ENCODE assay signal across 7 cellular contexts in the genomic region with DNA sequence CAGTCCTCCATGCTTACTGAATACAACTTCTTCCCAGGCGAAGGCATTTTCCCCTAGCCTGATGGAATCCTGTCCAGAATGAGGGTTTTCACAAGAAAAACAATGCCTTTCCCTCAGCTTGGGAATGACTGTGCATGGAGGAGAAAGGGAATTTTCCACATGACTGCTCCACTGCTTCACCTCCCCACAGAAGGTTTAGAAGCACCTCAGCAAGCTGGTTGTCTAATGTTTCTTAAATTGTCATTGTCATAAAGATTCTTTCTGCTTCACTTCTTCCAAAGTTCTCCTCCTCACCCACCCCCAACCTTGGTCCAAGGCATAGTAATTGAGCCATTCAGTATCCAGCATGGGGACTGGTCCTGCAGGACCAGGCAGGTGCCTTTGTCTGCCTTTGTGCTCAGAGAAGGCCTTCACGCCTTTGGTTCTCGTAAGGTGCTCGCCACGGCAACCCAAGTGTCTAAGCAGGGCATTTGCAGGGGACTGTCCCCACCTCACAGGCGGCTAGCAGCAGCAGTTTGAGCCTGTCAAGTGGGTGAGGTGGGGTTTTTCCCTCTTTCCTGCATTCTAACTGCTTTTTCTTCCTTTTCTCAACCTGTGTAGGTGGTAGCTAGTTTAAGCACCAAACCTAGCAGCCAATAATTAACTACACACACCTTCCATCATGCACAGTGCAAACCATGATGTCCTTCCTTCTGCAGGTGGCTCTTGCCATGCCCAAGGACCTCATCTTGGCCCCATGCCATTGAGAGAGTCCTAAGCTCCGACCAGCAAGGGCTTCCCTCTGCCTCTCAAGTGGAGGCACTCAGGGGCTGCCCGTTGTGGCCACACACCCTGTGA.
DNase-seq lines count a peak whose midpoint lies in the region; ATAC-seq and TF ChIP-seq lines count a peak whose summit lies in the region.

No MANE protein-coding gene starts in this region.

- no peak for TF ChIP-seq CTCF in OCI-LY7 (conservative IDR thresholded peaks at IDR 0.05; ENCODE audit: low read length)
- TF ChIP-seq CTCF in psoas muscle (IDR thresholded peaks at IDR 0.05), result no peak
- TF ChIP-seq CTCF in adrenal gland (IDR thresholded peaks at IDR 0.05), result no peak

- CTCF ChIA-PET in OCI-LY7 (lab: Charles Lee; ENCODE audit: unreplicated experiment), result interaction anchor here (0.8 kb wide), 1 partner anchor 31 kb away, joined by 3 read pairs; no protein-coding TSS in a partner anchor

- H3K36me3 ChIP-seq in OCI-LY7 (ENCODE audit: insufficient read depth, low read length), result peaks cover 6% of the 10 kb centered on the region; the same call in 1 of the 2 replicates
- H3K36me3 ChIP-seq in psoas muscle (ENCODE audit: insufficient read depth in 1 of 2, low read depth in 1 of 2), result no peaks in the 10 kb centered on the region
- no peaks in the 10 kb centered on the region for H3K36me3 ChIP-seq in adrenal gland (replicated peaks in 1 of 2)

- WGBS in psoas muscle, 3 donors, result 84 to 89% (median 84%) methylated on average over 8 of the region's 8 CpGs
- 80 to 90% (median 83%) methylated on average over 8 of the region's 8 CpGs for WGBS in adrenal gland, 4 donors

- H3K27me3 ChIP-seq in psoas muscle (ENCODE audit: insufficient read depth in 3 of 3, low read length in 2 of 3), result no peaks in the 10 kb centered on the region
- peaks cover 4% of the 10 kb centered on the region for H3K27me3 ChIP-seq in adrenal gland

- intact Hi-C loops in OCI-LY7 (cut with micrococcal nuclease; ENCODE audit: unreplicated experiment) (loop anchor here (5.0 kb wide), 1 partner anchor 652 kb away; no protein-coding TSS in a partner anchor), psoas muscle (cut with DNase I) (no loop called here), left cardiac atrium (cut with DNase I) (no loop called here), adrenal gland (cut with DNase I) (no loop called here)

- H3K79me2 ChIP-seq in OCI-LY7 (ENCODE audit: insufficient read depth, low read depth, low read length), result peaks cover 5% of the 10 kb centered on the region; the same call in 1 of the 2 replicates

- POLR2A ChIA-PET in OCI-LY7 (lab: Charles Lee), result interaction anchor here (0.8 to 2.1 kb wide), 4 partner anchors 10 to 66 kb away, joined by 4 to 9 read pairs (median 8); partner anchors contain the start of gene BCL2L11

- H3K4me1 ChIP-seq in OCI-LY7 (ENCODE audit: insufficient read depth, low read length, poor library complexity, severe bottlenecking) (peaks cover 92% of the 10 kb centered on the region), psoas muscle (no peaks in the 10 kb centered on the region), adrenal gland (replicated peaks in 1 of 2) (no peaks in the 10 kb centered on the region)

- H3K9me3 ChIP-seq in OCI-LY7 (ENCODE audit: low read length) (peaks cover 11% of the 10 kb centered on the region; the same call in 1 of the 2 replicates), psoas muscle (no peaks in the 10 kb centered on the region), adrenal gland (replicated peaks in 1 of 3) (no peaks in the 10 kb centered on the region)

- H3K27ac ChIP-seq in OCI-LY7 (ENCODE audit: low read depth, low read length, poor library complexity, severe bottlenecking), result peak overlapping the region; percentile 87
- no peak overlapping the region for H3K27ac ChIP-seq in psoas muscle
- H3K27ac ChIP-seq in adrenal gland, result no peak overlapping the region

- DNase-seq in OCI-LY7 (ENCODE audit: low spot score) (peak; percentile 40), psoas muscle (no peak), left cardiac atrium (no peak), adrenal gland (no peak)
- peak; percentile 79 for DNase-seq in stimulated activated CD4-positive, alpha-beta T cell treated with anti-CD3 and anti-CD28 coated beads, Interleukin-15, amount 100 ng/mL, for 24 hours

- no peaks in the 10 kb centered on the region for H3K9me2 ChIP-seq in OCI-LY7 (ENCODE audit: insufficient read depth, low read length)

- BruUV-seq in OCI-LY7 (replicated peaks; lab: Mats Ljungman, UMichigan), result no TSS peak

- H4K20me1 ChIP-seq in OCI-LY7 (ENCODE audit: insufficient read depth, low read length), result no peaks in the 10 kb centered on the region

- peak overlapping the region; percentile 5; the same call in 1 of the 2 replicates for H2AFZ ChIP-seq in OCI-LY7 (ENCODE audit: low read length)

- peak overlapping the region; percentile 80 for H3K4me2 ChIP-seq in OCI-LY7 (ENCODE audit: low read length)

- H3K4me3 ChIP-seq in OCI-LY7 (ENCODE audit: low read depth, low read length, poor library complexity, severe bottlenecking) (peak overlapping the region; percentile 7), psoas muscle (no peak overlapping the region), adrenal gland (no peak overlapping the region)

- ATAC-seq in GM18870 (IDR thresholded peaks at IDR 0.05; ENCODE audit: unreplicated experiment) (peak; percentile 60), GM21825 (IDR thresholded peaks at IDR 0.05; ENCODE audit: unreplicated experiment) (peak; percentile 69), psoas muscle (no peak), left cardiac atrium (no peak)

- no peak for TF ChIP-seq POLR2A in adrenal gland (IDR thresholded peaks at IDR 0.05)

Comparison
In these comparisons a context has a peak if more than half of its experiments do, and no peak if none do; other contexts are left out.
1. ATAC-seq: peak in GM18870 (single experiment) and GM21825 (single experiment); none in psoas muscle (0 of 4) and left cardiac atrium (0 of 2).
2. DNase-seq: peak in OCI-LY7 (single experiment) and stimulated activated CD4-positive, alpha-beta T cell treated with anti-CD3 and anti-CD28 coated beads, Interleukin-15, amount 100 ng/mL, for 24 hours (single experiment); none in psoas muscle (0 of 2), left cardiac atrium (single experiment) and adrenal gland (0 of 7).